ENCODE assay signal across 19 cellular contexts in genomic region chr10:71258046-71258445, GRCh38.
"Had no signal": no experiment of that assay in that cellular context is flagged by ENCODE, and none has a peak within 500 bp of the region (broad histone marks: within the 10 kb centered on the region; RNA-seq: fewer than 3 reads in every experiment).

No MANE protein-coding gene starts in this region.

- H3K36me3 ChIP-seq: gastrocnemius medialis, neural progenitor cell, prostate gland, right atrium auricular region, sigmoid colon, spleen, thoracic aorta, tibial nerve, upper lobe of right lung had no signal

- H3K9me3 ChIP-seq: gastrocnemius medialis, mucosa of descending colon, prostate gland, right atrium auricular region, sigmoid colon, spleen, thoracic aorta, tibial nerve, upper lobe of right lung had no signal

- DNase-seq: cerebellar nuclear complex; dorsolateral prefrontal cortex; effector CD4-positive, alpha-beta T cell; gastrocnemius medialis; head of caudate nucleus; mesenchymal stem cell; naive thymus-derived CD4-positive, alpha-beta T cell; nucleus accumbens; sigmoid colon; spleen; stimulated activated naive B cell treated with anti-CD40 and anti-IgM and Interleukin-4, amounts not matched to agents 10 μg/mL and 1 μg/mL and 100 μg/mL, for 72 hours; upper lobe of right lung had no signal

- H3K4me3 ChIP-seq: dorsolateral prefrontal cortex, gastrocnemius medialis, mucosa of descending colon, neural progenitor cell, prostate gland, right atrium auricular region, sigmoid colon, spleen, thoracic aorta, tibial nerve, upper lobe of right lung had no signal

- H3K27me3 ChIP-seq: dorsolateral prefrontal cortex, gastrocnemius medialis, neural progenitor cell, right atrium auricular region, sigmoid colon, tibial nerve, upper lobe of right lung had no signal

- H3K9ac ChIP-seq: neural progenitor cell had no signal

- ATAC-seq: gastrocnemius medialis; left lobe of liver; naive thymus-derived CD4-positive, alpha-beta T cell; stimulated activated naive B cell treated with anti-CD40 and anti-IgM and Interleukin-4, amounts not matched to agents 10 μg/mL and 1 μg/mL and 100 μg/mL, for 72 hours; upper lobe of right lung had no signal

- H3K27ac ChIP-seq: gastrocnemius medialis, neural progenitor cell, prostate gland, right atrium auricular region, sigmoid colon, spleen, thoracic aorta, tibial nerve, upper lobe of right lung had no signal
